ENCODE assay signal across 8 cellular contexts in genomic region chr2:19361325-19361990, GRCh38. TPM values are rescaled to one million over a fixed set of nuclear protein-coding genes. Genes with fewer than 3 reads are reported as not detected.
DNase-seq lines count a peak whose midpoint lies in the region; ATAC-seq and TF ChIP-seq lines count a peak whose summit lies in the region.

No MANE protein-coding gene starts in this region.

- peak; percentile 40 for DNase-seq in activated CD4-positive, alpha-beta T cell treated with anti-CD3 and anti-CD28 coated beads for 36 hours
- no peak for DNase-seq in activated CD4-positive, alpha-beta T cell treated with anti-CD3 and anti-CD28 coated beads for 4 hours
- DNase-seq in chondrocyte (ENCODE audit: low spot score) (peak; percentile 89), lung microvascular endothelial cell (ENCODE audit: low read depth in 2 of 2) (peak; percentile 30 to 33), transverse colon (peak; percentile 43), omental fat pad (ENCODE audit: low spot score) (no peak)

- in situ Hi-C loops in transverse colon (cut with MboI; ENCODE audit: low pct_ligation_motif_present in 1 of 4, low pct_unique_long_range_greater_than_20kb in 1 of 4, low sequenced_read_pairs in 3 of 4), result loop anchor here (10.0 to 25.0 kb wide), 5 partner anchors 503 to 974 kb away; no protein-coding TSS in a partner anchor

- H3K4me1 Mint-ChIP-seq in activated CD4-positive, alpha-beta T cell treated with anti-CD3 and anti-CD28 coated beads for 36 hours, result peaks cover 43% of the 10 kb centered on the region
- H3K4me1 Mint-ChIP-seq in chondrocyte (ENCODE audit: low read depth), result peaks cover 40% of the 10 kb centered on the region

- no peak for TF ChIP-seq EP300 in transverse colon (IDR thresholded peaks at IDR 0.05; ENCODE audit: low read depth)

- POLR2A ChIA-PET in activated CD4-positive, alpha-beta T cell treated with anti-CD3 and anti-CD28 coated beads for 36 hours (lab: Charles Lee), result no interaction called here

- H3K9me3 Mint-ChIP-seq in activated CD4-positive, alpha-beta T cell treated with anti-CD3 and anti-CD28 coated beads for 36 hours (ENCODE audit: low read depth), result no peaks in the 10 kb centered on the region
- H3K9me3 Mint-ChIP-seq in chondrocyte (ENCODE audit: low read depth), result no peaks in the 10 kb centered on the region

- H3K27me3 Mint-ChIP-seq in activated CD4-positive, alpha-beta T cell treated with anti-CD3 and anti-CD28 coated beads for 36 hours, result peaks cover 72% of the 10 kb centered on the region
- H3K27me3 Mint-ChIP-seq in chondrocyte (ENCODE audit: low read depth), result peaks cover 7% of the 10 kb centered on the region

- TF ChIP-seq CTCF in chondrocyte (IDR thresholded peaks at IDR 0.05) (peak; percentile 9), transverse colon (IDR thresholded peaks at IDR 0.05) (no peak), omental fat pad (IDR thresholded peaks at IDR 0.05) (no peak)

- H3K4me1 ChIP-seq in transverse colon, result peaks cover 0 to 42% (median 28%) of the 10 kb centered on the region in 4 donors

- H3K36me3 ChIP-seq in transverse colon, result no peaks in the 10 kb centered on the region

- CTCF ChIA-PET in activated CD4-positive, alpha-beta T cell treated with anti-CD3 and anti-CD28 coated beads for 36 hours (lab: Charles Lee), result interaction anchor here (0.6 to 4.1 kb wide), 6 partner anchors 9 to 965 kb away, joined by 3 to 34 read pairs (median 4); no protein-coding TSS in a partner anchor

- 18 to 38% methylated on average over 8 to 41 of the region's 51 CpGs for WGBS in transverse colon (ENCODE audit: low coverage in 1 of 2), 2 donors

- H3K9me3 ChIP-seq in transverse colon, result no peaks in the 10 kb centered on the region

- peak overlapping the region; percentile 66 to 89 (median 70) for H3K27ac ChIP-seq in transverse colon

- H3K27me3 ChIP-seq in transverse colon, result peaks cover 72% of the 10 kb centered on the region

- peak overlapping the region; percentile 37 for H3K27ac Mint-ChIP-seq in activated CD4-positive, alpha-beta T cell treated with anti-CD3 and anti-CD28 coated beads for 36 hours
- peak overlapping the region; percentile 23 for H3K27ac Mint-ChIP-seq in chondrocyte (ENCODE audit: unreplicated experiment)

- H3K4me3 Mint-ChIP-seq in activated CD4-positive, alpha-beta T cell treated with anti-CD3 and anti-CD28 coated beads for 36 hours, result peak overlapping the region; percentile 88
- peak overlapping the region; percentile 86 for H3K4me3 Mint-ChIP-seq in chondrocyte (ENCODE audit: unreplicated experiment)

- no peaks in the 10 kb centered on the region for H3K36me3 Mint-ChIP-seq in activated CD4-positive, alpha-beta T cell treated with anti-CD3 and anti-CD28 coated beads for 36 hours (ENCODE audit: low read depth)
- peaks cover 2% of the 10 kb centered on the region for H3K36me3 Mint-ChIP-seq in chondrocyte (ENCODE audit: low read depth)

- no peak for ATAC-seq in activated CD4-positive, alpha-beta T cell treated with anti-CD3 and anti-CD28 coated beads for 36 hours
- no peak for ATAC-seq in omental fat pad (ENCODE audit: low FRiP score)
- ATAC-seq in HG02763 (IDR thresholded peaks at IDR 0.05; ENCODE audit: unreplicated experiment), result no peak
- no peak for ATAC-seq in HG03457 (IDR thresholded peaks at IDR 0.05; ENCODE audit: unreplicated experiment)

- intact Hi-C loops in activated CD4-positive, alpha-beta T cell treated with anti-CD3 and anti-CD28 coated beads for 36 hours (cut with DNase I, micrococcal nuclease), result loop anchor here (5.0 kb wide), 2 partner anchors 609 to 691 kb away; partner anchors contain the start of gene LAPTM4A (in 1 of the 2)
- intact Hi-C loops in transverse colon (cut with DNase I; ENCODE audit: low total_unique reads), result loop anchor here (5.0 kb wide), 2 partner anchors 501 to 839 kb away; no protein-coding TSS in a partner anchor

- H3K4me3 ChIP-seq in transverse colon, result peak overlapping the region; percentile 22 to 60 (median 46)

- no peak for TF ChIP-seq POLR2A in transverse colon (IDR thresholded peaks at IDR 0.05)

RNA-seq across cellular contexts. Expression of gene OSR1, which starts 3.0 kb away (rescaled TPM):
- not detected for total RNA-seq in activated CD4-positive, alpha-beta T cell treated with anti-CD3 and anti-CD28 coated beads for 36 hours
- total RNA-seq in chondrocyte (14.1 to 34.5 TPM (median 32.3 TPM) in 3 replicates), lung microvascular endothelial cell (0.65 and 1.6 TPM in 2 replicates), transverse colon (10 to 100 TPM in 1 of 4 donors, 1 to 10 TPM in 3; 1.4 to 15.7 (median 3.4) TPM), omental fat pad (100 to 1,000 TPM in 2 of 4 donors, 10 to 100 TPM in 2; 33.7 to 148 (median 81.9) TPM)

Comparison
In these comparisons a context has a peak if more than half of its experiments do, and no peak if none do; other contexts are left out.
1. DNase-seq: peak in activated CD4-positive, alpha-beta T cell treated with anti-CD3 and anti-CD28 coated beads for 36 hours (single experiment), chondrocyte (single experiment), lung microvascular endothelial cell (2 of 2) and transverse colon (single experiment); none in activated CD4-positive, alpha-beta T cell treated with anti-CD3 and anti-CD28 coated beads for 4 hours (0 of 2) and omental fat pad (single experiment).